34 cellular contexts compared by ENCODE assay signal in genomic region chr5:97443740-97444139, GRCh38.
"Had no signal": no experiment of that assay in that cellular context is flagged by ENCODE, and none has a peak within 500 bp of the region (broad histone marks: within the 10 kb centered on the region; RNA-seq: fewer than 3 reads in every experiment).

No MANE protein-coding gene starts in this region.

- H3K4me3 ChIP-seq: MG63 had no signal

- H3K36me3 ChIP-seq: MG63 had no signal

- DNase-seq: Karpas-422, Kasumi-1, MG63, MM.1S, MV-4-11, NCI-H1048, NCI-H1092, NCI-H1092 treated with DMSO at 0.1 percent for 48 hours, NCI-H1105, NCI-H1105 treated with DMSO at 0.1 percent for 48 hours, NCI-H1417, NCI-H1417 treated with DMSO at 0.1 percent for 48 hours, NCI-H1436, NCI-H1436 treated with DMSO at 0.1 percent for 48 hours, NCI-H146, NCI-H1694, NCI-H1694 treated with DMSO at 0.1 percent for 48 hours, NCI-H187, NCI-H187 treated with DMSO at 0.1 percent for 48 hours, NCI-H1930, NCI-H2029, NCI-H2029 treated with DMSO at 0.1 percent for 48 hours, NCI-H2081, NCI-H2081 treated with DMSO at 0.1 percent for 48 hours, NCI-H2107, NCI-H2171, NCI-H2171 treated with DMSO at 0.1 percent for 48 hours, NCI-H2227 treated with DMSO at 0.1 percent for 48 hours, NCI-H226, NCI-H345, NCI-H446, NCI-H446 treated with DMSO at 0.1 percent for 48 hours, NCI-H510A, NCI-H510A treated with DMSO at 0.1 percent for 48 hours had no signal

- H3K27me3 ChIP-seq: MG63 had no signal
